Comparison of ENCODE assay signal across 1 cellular context in the genomic region with DNA sequence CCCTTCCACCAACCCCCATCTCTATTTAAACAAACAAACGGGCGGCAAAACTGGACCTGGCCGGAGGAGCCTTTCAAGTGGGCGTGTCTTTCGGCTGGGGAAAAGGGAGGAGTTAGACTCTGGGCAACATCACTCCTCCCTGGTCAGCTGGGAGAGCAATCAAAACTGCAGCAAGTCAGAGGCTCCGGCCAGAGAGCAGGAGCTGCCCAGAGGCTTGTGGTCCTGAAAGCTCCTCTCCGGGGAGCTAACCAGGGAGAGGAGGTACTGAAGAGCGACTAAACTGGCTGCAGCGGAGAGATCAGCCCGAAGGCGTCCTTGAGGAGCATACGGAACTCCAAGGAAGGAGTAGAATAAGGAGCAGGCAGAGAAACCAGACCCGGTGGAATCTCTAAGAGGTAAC.
A peak's percentile ranks its signal among the peaks of the same experiment; 100 is the strongest.
TF ChIP-seq lines count a peak whose summit lies in the region.

NEUROD4 (plus strand) TSS at position 191 of the 400 bp plus-strand sequence. CDS start 6,466 bp downstream, outside the sequence.

TF ChIP-seq in IMR-90, 13 proteins besides CTCF, POLR2A, EP300 and RAD21:
- TF ChIP-seq RCOR1 (IDR thresholded peaks at IDR 0.05; ENCODE audit: insufficient replicate concordance, low read length), result peak; percentile 61
- TF ChIP-seq NFE2L2 (IDR thresholded peaks at IDR 0.05; ENCODE audit: low read depth, low read length), result no peak
